ENCODE assay signal across 23 cellular contexts in genomic region chr16:84416407-84417321, GRCh38. TPM values are rescaled to one million over a fixed set of nuclear protein-coding genes. Genes with fewer than 3 reads are reported as not detected.
DNase-seq lines count a peak whose midpoint lies in the region; ATAC-seq, FAIRE-seq and TF ChIP-seq lines count a peak whose summit lies in the region.
"Had no signal": no experiment of that assay in that cellular context is flagged by ENCODE, and none has a peak within 500 bp of the region (broad histone marks: within the 10 kb centered on the region; RNA-seq: fewer than 3 reads in every experiment).

No MANE protein-coding gene starts in this region.

- H2AK5ac ChIP-seq in neuronal stem cell (ENCODE audit: low read depth, low read length) = no peak overlapping the region

- peak overlapping the region; percentile 72 for H3K18ac ChIP-seq in neuronal stem cell (ENCODE audit: low read length)

- H3K27ac ChIP-seq in HepG2 (ENCODE audit: extremely low read length, insufficient read depth, low read length) = no peak overlapping the region
- no peak overlapping the region for H3K27ac ChIP-seq in right lobe of liver
- H3K27ac ChIP-seq in neuronal stem cell (replicated peaks; ENCODE audit: low read length) = no peak overlapping the region
- H3K27ac ChIP-seq in upper lobe of right lung = no peak overlapping the region
- H3K27ac ChIP-seq: BLaER1 had no signal

- H3K23ac ChIP-seq in neuronal stem cell (ENCODE audit: low read depth, low read length, poor library complexity) = no peak overlapping the region

- no peak overlapping the region for H3K4me3 Mint-ChIP-seq in T-helper 2 cell treated with Interferon-gamma antibody and Interleukin-4, amounts not matched to agents 5 μg/mL and 100 μg/mL, for 36 hours
- H3K4me3 Mint-ChIP-seq: CD14-positive monocyte; CD4-positive, alpha-beta memory T cell; H9; IgD-negative memory B cell had no signal

- TF ChIP-seq CTCF in HepG2 (CRISPR knock-in tag; IDR thresholded peaks at IDR 0.05) (no peak), right lobe of liver (IDR thresholded peaks at IDR 0.05) (no peak), upper lobe of right lung (IDR thresholded peaks at IDR 0.05) (no peak)

- H3K27me3 Mint-ChIP-seq in T-helper 2 cell treated with Interferon-gamma antibody and Interleukin-4, amounts not matched to agents 5 μg/mL and 100 μg/mL, for 36 hours (ENCODE audit: low read depth) = peaks cover 9% of the 10 kb centered on the region

- no peaks in the 10 kb centered on the region for H4K20me1 ChIP-seq in HepG2 (ENCODE audit: insufficient read depth, low read length)
- H4K20me1 ChIP-seq: BLaER1 had no signal

- no peak for TF ChIP-seq RAD21 in HepG2 (CRISPR knock-in tag; IDR thresholded peaks at IDR 0.05)

- no peak overlapping the region for H3K14ac ChIP-seq in neuronal stem cell (ENCODE audit: low read length)

- H2AFZ ChIP-seq in HepG2 (ENCODE audit: low read length) (no peak overlapping the region), neuronal stem cell (ENCODE audit: low read length) (peak overlapping the region; percentile 13)

- peaks cover 3 to 29% of the 10 kb centered on the region in 2 experiments; a peak in 4 of 5 replicates for H3K27me3 ChIP-seq in HepG2 (ENCODE audit: control insufficient read depth in 1 of 2, insufficient read depth in 2 of 2, low read length in 2 of 2)
- no peaks in the 10 kb centered on the region for H3K27me3 ChIP-seq in right lobe of liver
- peaks cover 0 to 2% (median 0%) of the 10 kb centered on the region in 3 experiments for H3K27me3 ChIP-seq in neuronal stem cell (ENCODE audit: control insufficient read depth in 3 of 3, insufficient read depth in 3 of 3, low read depth in 1 of 3, low read length in 3 of 3)
- no peaks in the 10 kb centered on the region for H3K27me3 ChIP-seq in upper lobe of right lung
- H3K27me3 ChIP-seq: BLaER1 had no signal

- H3K9ac ChIP-seq in HepG2 (ENCODE audit: insufficient read depth, low read depth, low read length) (no peak overlapping the region), neuronal stem cell (ENCODE audit: low read depth, low read length, poor library complexity) (peak overlapping the region; percentile 54)
- H3K9ac ChIP-seq: BLaER1 had no signal

- no TSS peak for BruUV-seq in HepG2 (replicated peaks; lab: Mats Ljungman, UMichigan)

- intact Hi-C loops in HepG2 (cut with micrococcal nuclease; ENCODE audit: unreplicated experiment) = no loop called here
- intact Hi-C loops in right lobe of liver (cut with DNase I) = no loop called here
- intact Hi-C loops in upper lobe of right lung (cut with DNase I) = no loop called here

- H2BK15ac ChIP-seq in neuronal stem cell (ENCODE audit: low read length) = no peak overlapping the region

- no peak overlapping the region for H2BK120ac ChIP-seq in neuronal stem cell (ENCODE audit: low read depth, low read length)

- H3K36me3 ChIP-seq in HepG2 (replicated peaks in 1 of 2; ENCODE audit: control insufficient read depth in 1 of 2, insufficient read depth in 2 of 2, low read length in 2 of 2) (no peaks in the 10 kb centered on the region), right lobe of liver (no peaks in the 10 kb centered on the region), neuronal stem cell (replicated peaks in 1 of 2; ENCODE audit: control insufficient read depth in 2 of 2, insufficient read depth in 2 of 2, low read length in 2 of 2) (no peaks in the 10 kb centered on the region), upper lobe of right lung (no peaks in the 10 kb centered on the region)
- H3K36me3 ChIP-seq: BLaER1 had no signal

- H4K91ac ChIP-seq in neuronal stem cell (ENCODE audit: low read depth, low read length, poor library complexity) = peak overlapping the region; percentile 17

- peak overlapping the region in 1 of 3 experiments; percentile 34; a peak in 1 of 6 replicates for H3K4me3 ChIP-seq in HepG2 (replicated peaks in 1 of 3; ENCODE audit: insufficient read depth in 1 of 3, low read depth in 2 of 3, low read length in 3 of 3)
- no peak overlapping the region for H3K4me3 ChIP-seq in right lobe of liver
- H3K4me3 ChIP-seq in neuronal stem cell (ENCODE audit: low read length in 2 of 2) = no peak overlapping the region
- no peak overlapping the region for H3K4me3 ChIP-seq in upper lobe of right lung
- H3K4me3 ChIP-seq: BLaER1, GM12878 had no signal

- no peak overlapping the region for H2BK5ac ChIP-seq in neuronal stem cell (ENCODE audit: low read length)

- no peak for TF ChIP-seq EP300 in HepG2 (IDR thresholded peaks at IDR 0.05; ENCODE audit: low read depth in 2 of 2, low read length in 2 of 2)
- TF ChIP-seq EP300 in HepG2 (CRISPR knock-in tag; IDR thresholded peaks at IDR 0.05; ENCODE audit: borderline replicate concordance) = no peak

- H4K8ac ChIP-seq in neuronal stem cell (ENCODE audit: low read depth, low read length) = no peak overlapping the region

- ATAC-seq in HepG2 (peak; percentile 55), right lobe of liver (no peak), upper lobe of right lung (no peak), GM19324 (IDR thresholded peaks at IDR 0.05; ENCODE audit: low FRiP score, unreplicated experiment) (no peak)
- ATAC-seq: GM12878 had no signal

- H3K4me1 Mint-ChIP-seq in T-helper 2 cell treated with Interferon-gamma antibody and Interleukin-4, amounts not matched to agents 5 μg/mL and 100 μg/mL, for 36 hours (ENCODE audit: low read depth) = peaks cover 4% of the 10 kb centered on the region

- H3K4me2 ChIP-seq in HepG2 (ENCODE audit: low read depth, low read length) = peak overlapping the region; percentile 63
- no peak overlapping the region for H3K4me2 ChIP-seq in neuronal stem cell (ENCODE audit: insufficient read depth, low read length, poor library complexity, severe bottlenecking)

- no peaks in the 10 kb centered on the region for H3K79me1 ChIP-seq in neuronal stem cell (ENCODE audit: low read depth, low read length)

- DNase-seq in HepG2 (ENCODE audit: low spot score) (peak; percentile 18), right lobe of liver (no peak), left kidney (ENCODE audit: low read depth, low spot score) (peak; percentile 27), neuronal stem cell (ENCODE audit: low spot score) (no peak), upper lobe of right lung (peak; percentile 31), kidney tubule cell (ENCODE audit: low spot score) (no peak)
- DNase-seq in T-helper 2 cell treated with Interferon-gamma antibody and Interleukin-4, amounts not matched to agents 5 μg/mL and 100 μg/mL, for 36 hours (ENCODE audit: low spot score) = no peak
- DNase-seq: 8988T; Calu3; CD4-positive, alpha-beta memory T cell; DND-41; EL; GOT3; H9 had no signal

- TF ChIP-seq POLR2A in HepG2 (IDR thresholded peaks at IDR 0.05; ENCODE audit: insufficient read depth in 1 of 2, low read depth in 2 of 2, low read length in 2 of 2) = no peak
- TF ChIP-seq POLR2A in right lobe of liver (IDR thresholded peaks at IDR 0.05) = no peak

- POLR2A ChIA-PET in HepG2 (lab: Yijun Ruan, JAX) = no interaction called here

- no peaks in the 10 kb centered on the region for H3K36me3 Mint-ChIP-seq in T-helper 2 cell treated with Interferon-gamma antibody and Interleukin-4, amounts not matched to agents 5 μg/mL and 100 μg/mL, for 36 hours (ENCODE audit: low read depth)
- H3K36me3 Mint-ChIP-seq: CD14-positive monocyte; CD4-positive, alpha-beta memory T cell had no signal

- no peaks in the 10 kb centered on the region for H3K79me2 ChIP-seq in HepG2 (ENCODE audit: insufficient read depth, low read length)

- no peak overlapping the region for H3K4ac ChIP-seq in neuronal stem cell (ENCODE audit: low read length)

- in situ Hi-C loops in HepG2 (cut with HindIII; ENCODE audit: extremely low pct_ligation_motif_present, low pct_unique_long_range_greater_than_20kb) = no loop called here

- no peak overlapping the region for H3K27ac Mint-ChIP-seq in T-helper 2 cell treated with Interferon-gamma antibody and Interleukin-4, amounts not matched to agents 5 μg/mL and 100 μg/mL, for 36 hours
- H3K27ac Mint-ChIP-seq: CD14-positive monocyte; CD4-positive, alpha-beta memory T cell; H9; IgD-negative memory B cell had no signal

- H3K9me3 Mint-ChIP-seq in T-helper 2 cell treated with Interferon-gamma antibody and Interleukin-4, amounts not matched to agents 5 μg/mL and 100 μg/mL, for 36 hours = no peaks in the 10 kb centered on the region

- WGBS in HepG2 (ENCODE audit: low lambda C conversion rate) = 22% methylated on average over 19 of the region's 20 CpGs
- WGBS in right lobe of liver (ENCODE audit: insufficient coverage, low coverage, low lambda C conversion rate, missing lambda C conversion rate) = 59% methylated on average over 14 of the region's 20 CpGs
- no CpG with 5 or more reads among the region's 20 CpGs for WGBS in neuronal stem cell (ENCODE audit: extremely low coverage in 2 of 2, insufficient read length in 2 of 2, insufficient replicate concordance in 1 of 2), 2 donors

- H3K9me3 ChIP-seq in HepG2 (ENCODE audit: low read length) (no peaks in the 10 kb centered on the region), right lobe of liver (no peaks in the 10 kb centered on the region), neuronal stem cell (replicated peaks in 1 of 2; ENCODE audit: control insufficient read depth in 2 of 2, insufficient read depth in 1 of 2, low read depth in 1 of 2, low read length in 2 of 2) (peaks cover 0 to under 1% of the 10 kb centered on the region in 2 donors), upper lobe of right lung (no peaks in the 10 kb centered on the region)
- H3K9me3 ChIP-seq: BLaER1 had no signal

- H3K4me1 ChIP-seq in HepG2 (ENCODE audit: insufficient read depth, low read length) (peaks cover 36% of the 10 kb centered on the region), right lobe of liver (no peaks in the 10 kb centered on the region), neuronal stem cell (ENCODE audit: control insufficient read depth in 2 of 2, insufficient read depth in 1 of 2, low read depth in 1 of 2, low read length in 2 of 2) (peaks cover 5 to 16% of the 10 kb centered on the region in 2 donors), upper lobe of right lung (no peaks in the 10 kb centered on the region)

- FAIRE-seq in HepG2 (lab: Jason Lieb, UNC) = no peak
- FAIRE-seq: GM12878, HTR-8/SVneo had no signal

- CTCF ChIA-PET in HepG2 (lab: Yijun Ruan, JAX; ENCODE audit: low intra/inter-chr PET ratio, low total read pairs) = no interaction called here

- no peak overlapping the region for H2BK12ac ChIP-seq in neuronal stem cell (ENCODE audit: low read length)

RNA-seq across cellular contexts. Expression of gene ATP2C2, which starts 48.3 kb away (rescaled TPM):
- not detected in 2 replicates for total RNA-seq in HepG2 (2016; rRNA removed; fragmentation: Illumina TruSeq; extraction: Trizol)
- total RNA-seq in HepG2 (2016; cell fraction: cytosol; rRNA removed; fragmentation: Illumina TruSeq; extraction: Trizol; ENCODE audit: low read depth) = not detected in 2 replicates
- not detected in 2 replicates for total RNA-seq in HepG2 (2016; cell fraction: insoluble cytoplasmic fraction; rRNA removed; fragmentation: Illumina TruSeq; extraction: Trizol)
- total RNA-seq in HepG2 (2016; cell fraction: membrane; rRNA removed; fragmentation: Illumina TruSeq; extraction: Trizol) = not detected in 2 replicates
- total RNA-seq in HepG2 (2016; cell fraction: nucleus; rRNA removed; fragmentation: Illumina TruSeq; extraction: Trizol) = not detected in 2 replicates
- polyA plus RNA-seq in HepG2 (2011; rRNA removed) = 0.05 and 0.07 TPM in 2 replicates
- polyA plus RNA-seq in HepG2 (2011; cell fraction: cytosol; rRNA removed) = 0.04 and 0.06 TPM in 2 replicates
- 0.29 and 0.54 TPM in 2 replicates for polyA plus RNA-seq in HepG2 (2011; cell fraction: nucleus; rRNA removed)
- polyA plus RNA-seq in HepG2 (2012) = 0.12 and 0.41 TPM in 2 replicates
- not detected in 2 replicates for polyA plus RNA-seq in HepG2 (2016; cell fraction: cytosol; fragmentation: Illumina TruSeq; extraction: Trizol; ENCODE audit: low read depth)
- not detected in 2 replicates for polyA plus RNA-seq in HepG2 (2016; cell fraction: insoluble cytoplasmic fraction; fragmentation: Illumina TruSeq; extraction: Trizol; ENCODE audit: low read depth)
- polyA plus RNA-seq in HepG2 (2016; cell fraction: membrane; fragmentation: Illumina TruSeq; extraction: Trizol; ENCODE audit: low read depth) = not detected in 2 replicates
- polyA plus RNA-seq in HepG2 (2016; cell fraction: nucleus; fragmentation: Illumina TruSeq; extraction: Trizol; ENCODE audit: insufficient read depth, low read depth) = not detected in 2 replicates
- polyA minus RNA-seq in HepG2 (2011; rRNA and poly(A)+ RNA removed; ENCODE audit: low replicate concordance) = not detected in 2 replicates
- not detected in 2 replicates for polyA minus RNA-seq in HepG2 (2011; cell fraction: cytosol; rRNA and poly(A)+ RNA removed)
- not detected in 2 replicates for polyA minus RNA-seq in HepG2 (2011; cell fraction: nucleus; rRNA and poly(A)+ RNA removed)
- under 1 TPM in 4 of 6 experiments, not detected in 2; 0.18 to 0.51 (median 0.32) TPM for total RNA-seq in right lobe of liver
- polyA plus RNA-seq in neuronal stem cell (2013, experiment 1 of 2) = 0.24 TPM
- polyA plus RNA-seq in neuronal stem cell (2013, experiment 2 of 2) = 0.47 TPM
- total RNA-seq in upper lobe of right lung = 48.9 TPM
- total RNA-seq: A673; CD4-positive, alpha-beta memory T cell; G401; GM12878 had no signal
- polyA plus RNA-seq: AG04450; CD14-positive monocyte; CD4-positive, alpha-beta memory T cell; IgD-negative memory B cell had no signal

Comparison
In these comparisons a context has a peak if more than half of its experiments do, and no peak if none do; other contexts are left out.
1. DNase-seq: peak in HepG2 (single experiment), left kidney (single experiment) and upper lobe of right lung (single experiment); none in right lobe of liver (0 of 3), neuronal stem cell (single experiment), kidney tubule cell (single experiment) and T-helper 2 cell treated with Interferon-gamma antibody and Interleukin-4, amounts not matched to agents 5 μg/mL and 100 μg/mL, for 36 hours (single experiment).
2. RNA of gene ATP2C2, which starts 48.3 kb away (total RNA-seq): 48.9 TPM in upper lobe of right lung (single experiment); 0.18 to 0.51 TPM in right lobe of liver and not detected in HepG2; every median in the first group is over 10 times any median in the second.